8 cellular contexts compared by ENCODE assay signal in the genomic region with DNA sequence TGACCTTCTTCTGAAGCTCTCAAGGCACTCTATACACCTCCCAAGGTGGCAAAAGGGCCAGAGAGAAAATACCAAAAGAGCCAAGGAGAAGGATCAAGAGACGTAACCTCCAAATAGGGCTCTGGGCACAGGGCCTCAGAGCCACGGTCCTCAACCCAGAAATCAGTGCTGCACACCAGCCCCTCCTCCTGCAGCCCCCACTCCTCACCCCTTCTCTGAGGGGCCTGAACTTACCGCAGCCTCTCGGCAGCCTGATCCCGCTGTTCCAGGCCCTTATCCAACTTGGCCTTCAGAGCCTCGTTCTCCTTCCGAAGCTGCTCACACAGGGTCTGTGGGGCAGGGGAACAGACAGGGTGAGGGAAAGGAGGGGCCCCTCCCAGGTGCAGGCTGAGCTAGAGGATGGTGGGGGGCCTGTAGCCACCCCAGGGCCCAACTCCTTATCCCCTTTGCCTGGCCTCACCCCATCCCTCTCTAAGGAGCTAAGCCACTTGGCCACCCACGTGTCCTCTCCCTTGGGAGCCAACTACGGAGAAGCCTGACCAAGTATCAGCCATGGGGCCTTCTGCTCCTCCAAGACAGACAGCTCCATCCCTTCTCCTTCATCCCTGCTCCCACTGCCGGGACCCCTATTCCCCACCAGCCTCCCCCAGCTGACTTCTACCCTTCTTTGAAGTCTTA. TPM values are rescaled to one million over a fixed set of nuclear protein-coding genes. Genes with fewer than 3 reads are reported as not detected.
DNase-seq lines count a peak whose midpoint lies in the region; ATAC-seq and TF ChIP-seq lines count a peak whose summit lies in the region.

No MANE protein-coding gene starts in this region.

- peak; percentile 56 for TF ChIP-seq CTCF in chondrocyte (IDR thresholded peaks at IDR 0.05)
- no peak for TF ChIP-seq CTCF in osteocyte (IDR thresholded peaks at IDR 0.05)

- peak; percentile 3 for ATAC-seq in HG02588 (IDR thresholded peaks at IDR 0.05; ENCODE audit: unreplicated experiment)

- H3K27me3 Mint-ChIP-seq in CD4-positive, alpha-beta memory T cell: no peaks in the 10 kb centered on the region
- no peaks in the 10 kb centered on the region for H3K27me3 Mint-ChIP-seq in chondrocyte (ENCODE audit: low read depth)
- H3K27me3 Mint-ChIP-seq in osteocyte (ENCODE audit: unreplicated experiment): no peaks in the 10 kb centered on the region

- POLR2A ChIA-PET in CD4-positive, alpha-beta memory T cell (lab: Charles Lee; ENCODE audit: partially characterized antibody): interaction anchor here (0.9 to 2.8 kb wide), 7 partner anchors 13 to 89 kb away, joined by 3 to 23 read pairs (median 3); no protein-coding TSS in a partner anchor

- no peaks in the 10 kb centered on the region for H3K4me1 ChIP-seq in CD4-positive, alpha-beta memory T cell (ENCODE audit: insufficient read depth, low read length)

- no peak overlapping the region for H3K27ac ChIP-seq in CD4-positive, alpha-beta memory T cell (ENCODE audit: low read depth, low read length)

- intact Hi-C loops in CD4-positive, alpha-beta memory T cell (cut with micrococcal nuclease): loop anchor here (1.0 kb wide), 2 partner anchors 63 to 112 kb away; no protein-coding TSS in a partner anchor

- CTCF ChIA-PET in CD4-positive, alpha-beta memory T cell (lab: Charles Lee; ENCODE audit: partially characterized antibody): interaction anchor here (0.8 to 13.5 kb wide), 32 partner anchors 8 to 596 kb away, joined by 3 to 601 read pairs (median 6); a partner anchor contains a TSS

- no peak for DNase-seq in CD4-positive, alpha-beta memory T cell
- DNase-seq in chondrocyte (ENCODE audit: low spot score) (no peak), osteocyte (ENCODE audit: extremely low spot score, unreplicated experiment) (no peak), DMS 273 (lab: John Stamatoyannopoulos, UW; ENCODE audit: unreplicated experiment) (no peak), NK-92 (lab: John Stamatoyannopoulos, UW; ENCODE audit: unreplicated experiment) (no peak), ecto neural progenitor cell (ENCODE audit: low spot score) (no peak), cerebellum (ENCODE audit: low spot score) (no peak)

- no peaks in the 10 kb centered on the region for H3K9me3 ChIP-seq in CD4-positive, alpha-beta memory T cell (ENCODE audit: control insufficient read depth in 1 of 2, low read length in 2 of 2)

- peaks cover 66 to 87% of the 10 kb centered on the region in 2 donors for H3K36me3 Mint-ChIP-seq in CD4-positive, alpha-beta memory T cell
- H3K36me3 Mint-ChIP-seq in chondrocyte (ENCODE audit: low read depth) (peaks cover 17% of the 10 kb centered on the region), osteocyte (ENCODE audit: unreplicated experiment) (peaks cover 14% of the 10 kb centered on the region)

- peaks cover 92% of the 10 kb centered on the region for H3K36me3 ChIP-seq in CD4-positive, alpha-beta memory T cell (ENCODE audit: insufficient read depth, low read length)

- no peak overlapping the region for H3K4me3 Mint-ChIP-seq in CD4-positive, alpha-beta memory T cell
- H3K4me3 Mint-ChIP-seq in chondrocyte (ENCODE audit: unreplicated experiment): no peak overlapping the region
- H3K4me3 Mint-ChIP-seq in osteocyte (ENCODE audit: unreplicated experiment): no peak overlapping the region

- no peak overlapping the region for H3K4me3 ChIP-seq in CD4-positive, alpha-beta memory T cell (ENCODE audit: low read length in 2 of 2)

- peak overlapping the region; percentile 24 to 85 (median 62) for H3K27ac Mint-ChIP-seq in CD4-positive, alpha-beta memory T cell
- H3K27ac Mint-ChIP-seq in chondrocyte (ENCODE audit: unreplicated experiment): peak overlapping the region; percentile 45
- H3K27ac Mint-ChIP-seq in osteocyte (ENCODE audit: unreplicated experiment): peak overlapping the region; percentile 7

- H3K9me3 Mint-ChIP-seq in CD4-positive, alpha-beta memory T cell: peaks cover 0 to 2% (median 0%) of the 10 kb centered on the region in 8 donors
- H3K9me3 Mint-ChIP-seq in chondrocyte (ENCODE audit: low read depth) (no peaks in the 10 kb centered on the region), osteocyte (ENCODE audit: unreplicated experiment) (no peaks in the 10 kb centered on the region)

- H3K27me3 ChIP-seq in CD4-positive, alpha-beta memory T cell (ENCODE audit: insufficient read depth, low read length): no peaks in the 10 kb centered on the region

- peaks cover 5 to 15% (median 6%) of the 10 kb centered on the region in 4 donors for H3K4me1 Mint-ChIP-seq in CD4-positive, alpha-beta memory T cell
- peaks cover 8% of the 10 kb centered on the region for H3K4me1 Mint-ChIP-seq in chondrocyte (ENCODE audit: low read depth)
- no peaks in the 10 kb centered on the region for H3K4me1 Mint-ChIP-seq in osteocyte (ENCODE audit: unreplicated experiment)

RNA-seq across cellular contexts. Expression of a gene that starts 28.8 kb away (rescaled TPM):
- 100 to 1,000 TPM; 227 to 233 TPM for total RNA-seq in CD4-positive, alpha-beta memory T cell
- 10 to 100 TPM; 31.5 to 70.2 TPM for polyA plus RNA-seq in CD4-positive, alpha-beta memory T cell
- total RNA-seq in chondrocyte (47.2 to 75.6 TPM (median 74.0 TPM) in 3 replicates), osteocyte (73.5 and 85.5 TPM in 2 replicates), cerebellum (18.3 TPM)

RNA-seq across cellular contexts. Expression of a gene that starts 31.7 kb away (rescaled TPM):
- total RNA-seq in CD4-positive, alpha-beta memory T cell: not detected
- 1 to 10 TPM in 1 of 2 donors, not detected in 1; 1.5 TPM for polyA plus RNA-seq in CD4-positive, alpha-beta memory T cell
- 1.5 to 5.3 TPM (median 4.9 TPM) in 3 replicates for total RNA-seq in chondrocyte
- total RNA-seq in osteocyte: 1.1 and 1.3 TPM in 2 replicates
- 2.6 TPM for total RNA-seq in cerebellum

Comparison
In these comparisons a context has a peak if more than half of its experiments do, and no peak if none do; other contexts are left out.
1. H3K27ac Mint-ChIP-seq: peak in every context shown above with its lines; median percentile 62 in CD4-positive, alpha-beta memory T cell; 45 in chondrocyte; 7 in osteocyte.